Comparison of ENCODE assay signal across 20 cellular contexts in the genomic region with DNA sequence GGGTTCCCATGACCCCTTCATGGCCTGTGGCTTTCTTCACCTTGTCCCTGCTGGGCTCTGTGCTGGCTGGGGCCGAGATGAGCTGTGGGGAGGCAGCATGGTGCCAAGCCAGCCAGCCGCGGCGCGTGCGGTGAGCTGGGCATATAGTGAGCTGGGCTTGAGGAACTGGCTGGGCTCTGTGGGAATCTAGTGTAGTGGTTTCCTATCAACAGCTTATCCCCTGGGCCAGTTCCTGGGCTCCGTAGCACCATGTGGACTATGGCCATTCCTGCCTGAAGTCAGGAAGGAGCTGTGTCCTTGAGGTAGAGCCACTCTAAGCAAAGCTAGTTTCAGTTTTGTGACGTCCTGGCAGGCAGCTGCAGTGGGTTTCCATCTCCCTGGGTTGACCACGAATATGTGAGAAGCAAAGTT. TPM values are rescaled to one million over a fixed set of nuclear protein-coding genes. Genes with fewer than 3 reads are reported as not detected.
A peak's percentile ranks its signal among the peaks of the same experiment; 100 is the strongest.
DNase-seq lines count a peak whose midpoint lies in the region; ATAC-seq and TF ChIP-seq lines count a peak whose summit lies in the region.
"Had no signal": no experiment of that assay in that cellular context is flagged by ENCODE, and none has a peak within 500 bp of the region (broad histone marks: within the 10 kb centered on the region; RNA-seq: fewer than 3 reads in every experiment).

No MANE protein-coding gene starts in this region.

- no peaks in the 10 kb centered on the region for H4K20me1 ChIP-seq in OCI-LY1 (ENCODE audit: insufficient read depth, low read length)

- no peak for DNase-seq in activated naive CD8-positive, alpha-beta T cell treated with anti-CD3 and anti-CD28 coated beads, Interleukin-2, amount 10 ng/mL, durations not matched to agents 7 days and 5 days
- no peak for DNase-seq in activated naive CD8-positive, alpha-beta T cell treated with anti-CD3 and anti-CD28 coated beads, Interleukin-2, amount 50 U/mL, for 24 hours
- DNase-seq in kidney tubule cell (ENCODE audit: low spot score) (peak; percentile 32), thyroid gland (peak; percentile 33 to 34), NCI-H524 treated with DMSO at 0.1 percent for 48 hours (lab: John Stamatoyannopoulos, UW) (no peak), HT-29 (ENCODE audit: low spot score) (no peak), NCI-H345 treated with DMSO at 0.1 percent for 48 hours (lab: John Stamatoyannopoulos, UW; ENCODE audit: unreplicated experiment) (no peak)
- DNase-seq: activated CD4-positive, alpha-beta T cell treated with anti-CD3 and anti-CD28 coated beads, Interleukin-2, amount 10 ng/mL, durations not matched to agents 24 days and 14 days; activated CD8-positive, alpha-beta memory T cell treated with anti-CD3 and anti-CD28 coated beads, Interleukin-2, amount 50 U/mL, for 48 hours; activated gamma-delta T cell; adrenal gland; MV-4-11; SHP77 treated with DMSO at 0.1 percent for 48 hours had no signal

- H3K4me3 Mint-ChIP-seq in activated naive CD8-positive, alpha-beta T cell treated with anti-CD3 and anti-CD28 coated beads, Interleukin-2, amount 10 ng/mL, durations not matched to agents 7 days and 5 days, result peak overlapping the region; percentile 4
- H3K4me3 Mint-ChIP-seq in activated naive CD8-positive, alpha-beta T cell treated with anti-CD3 and anti-CD28 coated beads, Interleukin-2, amount 50 U/mL, for 24 hours, result no peak overlapping the region
- H3K4me3 Mint-ChIP-seq: activated CD4-positive, alpha-beta T cell treated with anti-CD3 and anti-CD28 coated beads, Interleukin-2, amount 10 ng/mL, durations not matched to agents 24 days and 14 days had no signal

- ATAC-seq in activated naive CD8-positive, alpha-beta T cell treated with anti-CD3 and anti-CD28 coated beads, Interleukin-2, amount 10 ng/mL, durations not matched to agents 7 days and 5 days (ENCODE audit: low read depth), result peak; percentile 29
- no peak for ATAC-seq in activated naive CD8-positive, alpha-beta T cell treated with anti-CD3 and anti-CD28 coated beads, Interleukin-2, amount 50 U/mL, for 24 hours
- ATAC-seq: HCT116, left lobe of liver had no signal

- H3K4me1 Mint-ChIP-seq in activated naive CD8-positive, alpha-beta T cell treated with anti-CD3 and anti-CD28 coated beads, Interleukin-2, amount 10 ng/mL, durations not matched to agents 7 days and 5 days, result peaks cover 16% of the 10 kb centered on the region
- H3K4me1 Mint-ChIP-seq in activated naive CD8-positive, alpha-beta T cell treated with anti-CD3 and anti-CD28 coated beads, Interleukin-2, amount 50 U/mL, for 24 hours, result peaks cover 13% of the 10 kb centered on the region

- H3K27me3 ChIP-seq in OCI-LY1 (ENCODE audit: insufficient read depth, low read length) (no peaks in the 10 kb centered on the region), thyroid gland (no peaks in the 10 kb centered on the region)

- no peak for TF ChIP-seq CTCF in OCI-LY1 (IDR thresholded peaks at IDR 0.05; ENCODE audit: low read length)
- no peak for TF ChIP-seq CTCF in thyroid gland (IDR thresholded peaks at IDR 0.05)

- H3F3A ChIP-seq in OCI-LY1 (ENCODE audit: insufficient read depth, low read length), result no peaks in the 10 kb centered on the region

- no peaks in the 10 kb centered on the region for H3K36me3 Mint-ChIP-seq in activated naive CD8-positive, alpha-beta T cell treated with anti-CD3 and anti-CD28 coated beads, Interleukin-2, amount 10 ng/mL, durations not matched to agents 7 days and 5 days
- no peaks in the 10 kb centered on the region for H3K36me3 Mint-ChIP-seq in activated naive CD8-positive, alpha-beta T cell treated with anti-CD3 and anti-CD28 coated beads, Interleukin-2, amount 50 U/mL, for 24 hours (ENCODE audit: low read depth)
- H3K36me3 Mint-ChIP-seq: neural progenitor cell had no signal

- H3K79me2 ChIP-seq in OCI-LY1 (ENCODE audit: insufficient read depth, low read length), result no peaks in the 10 kb centered on the region

- 55 to 62% methylated on average over 9 of the region's 9 CpGs for WGBS in thyroid gland, 2 donors

- no peak overlapping the region for H3K27ac Mint-ChIP-seq in activated naive CD8-positive, alpha-beta T cell treated with anti-CD3 and anti-CD28 coated beads, Interleukin-2, amount 10 ng/mL, durations not matched to agents 7 days and 5 days
- no peak overlapping the region for H3K27ac Mint-ChIP-seq in activated naive CD8-positive, alpha-beta T cell treated with anti-CD3 and anti-CD28 coated beads, Interleukin-2, amount 50 U/mL, for 24 hours
- H3K27ac Mint-ChIP-seq: activated CD4-positive, alpha-beta T cell treated with anti-CD3 and anti-CD28 coated beads, Interleukin-2, amount 10 ng/mL, durations not matched to agents 24 days and 14 days had no signal

- no peaks in the 10 kb centered on the region for H3K36me3 ChIP-seq in OCI-LY1 (ENCODE audit: insufficient read depth, low read length)
- no peaks in the 10 kb centered on the region for H3K36me3 ChIP-seq in thyroid gland
- H3K36me3 ChIP-seq: adrenal gland, neural progenitor cell had no signal

- H3K4me1 ChIP-seq in OCI-LY1 (ENCODE audit: insufficient read depth, low read length, severe bottlenecking), result peaks cover 10% of the 10 kb centered on the region
- H3K4me1 ChIP-seq in thyroid gland, result peaks cover 11 to 52% of the 10 kb centered on the region in 2 donors
- H3K4me1 ChIP-seq: neural progenitor cell had no signal

- no peak overlapping the region for H3K9ac ChIP-seq in OCI-LY1 (ENCODE audit: low read length)
- H3K9ac ChIP-seq: neural progenitor cell had no signal

- H3K27ac ChIP-seq in OCI-LY1 (ENCODE audit: low read depth, low read length, poor library complexity, severe bottlenecking) (no peak overlapping the region), thyroid gland (no peak overlapping the region)
- H3K27ac ChIP-seq: adrenal gland, C4-2B, neural progenitor cell had no signal

- TF ChIP-seq POLR2A in thyroid gland (IDR thresholded peaks at IDR 0.05), result no peak

- POLR2A ChIA-PET in activated naive CD8-positive, alpha-beta T cell treated with anti-CD3 and anti-CD28 coated beads, Interleukin-2, amount 10 ng/mL, durations not matched to agents 7 days and 5 days (lab: Charles Lee), result no interaction called here

- H3K27me3 Mint-ChIP-seq in activated naive CD8-positive, alpha-beta T cell treated with anti-CD3 and anti-CD28 coated beads, Interleukin-2, amount 10 ng/mL, durations not matched to agents 7 days and 5 days, result peaks cover 25% of the 10 kb centered on the region
- H3K27me3 Mint-ChIP-seq in activated naive CD8-positive, alpha-beta T cell treated with anti-CD3 and anti-CD28 coated beads, Interleukin-2, amount 50 U/mL, for 24 hours, result peaks cover 24% of the 10 kb centered on the region

- no peaks in the 10 kb centered on the region for H3K9me2 ChIP-seq in OCI-LY1 (ENCODE audit: low read depth, low read length)

- H3K9me3 ChIP-seq in OCI-LY1 (ENCODE audit: low read length) (no peaks in the 10 kb centered on the region), thyroid gland (no peaks in the 10 kb centered on the region)
- H3K9me3 ChIP-seq: adrenal gland had no signal

- H3K4me3 ChIP-seq in OCI-LY1 (ENCODE audit: low read depth, low read length, poor library complexity, severe bottlenecking) (no peak overlapping the region), thyroid gland (replicated peaks in 1 of 3) (no peak overlapping the region)
- H3K4me3 ChIP-seq: adrenal gland, neural progenitor cell had no signal

- H2AFZ ChIP-seq in OCI-LY1 (ENCODE audit: low read length), result no peak overlapping the region
- H2AFZ ChIP-seq: neural progenitor cell had no signal

- no peaks in the 10 kb centered on the region for H3K9me3 Mint-ChIP-seq in activated naive CD8-positive, alpha-beta T cell treated with anti-CD3 and anti-CD28 coated beads, Interleukin-2, amount 10 ng/mL, durations not matched to agents 7 days and 5 days
- H3K9me3 Mint-ChIP-seq in activated naive CD8-positive, alpha-beta T cell treated with anti-CD3 and anti-CD28 coated beads, Interleukin-2, amount 50 U/mL, for 24 hours, result no peaks in the 10 kb centered on the region
- H3K9me3 Mint-ChIP-seq: activated CD4-positive, alpha-beta T cell treated with anti-CD3 and anti-CD28 coated beads, Interleukin-2, amount 10 ng/mL, durations not matched to agents 24 days and 14 days; neural progenitor cell had no signal

- 0 out of 2 replicates have a peak overlapping the region, but pooled peaks have one; percentile 25 for H3K4me2 ChIP-seq in OCI-LY1 (ENCODE audit: low read length)
- H3K4me2 ChIP-seq: neural progenitor cell had no signal

- intact Hi-C loops in thyroid gland (cut with DNase I), result loop anchor here (10.0 kb wide), 1 partner anchor 77 kb away; no protein-coding TSS in a partner anchor

RNA-seq across cellular contexts. Expression of a gene that starts 1.8 kb away (rescaled TPM):
- under 1 TPM; 0.19 to 0.23 TPM for total RNA-seq in activated naive CD8-positive, alpha-beta T cell treated with anti-CD3 and anti-CD28 coated beads, Interleukin-2, amount 10 ng/mL, durations not matched to agents 7 days and 5 days
- 1 to 10 TPM; 2.8 to 9.4 (median 7.3) TPM for total RNA-seq in thyroid gland
- 1.8 and 2.0 TPM in 2 replicates for total RNA-seq in HT-29 (2014; rRNA removed; shearing (Covaris generic))
- total RNA-seq: A673; activated CD4-positive, alpha-beta T cell treated with anti-CD3 and anti-CD28 coated beads, Interleukin-2, amount 10 ng/mL, durations not matched to agents 24 days and 14 days; pulmonary artery endothelial cell had no signal

RNA-seq across cellular contexts. Expression of a gene that starts 55.1 kb away (rescaled TPM):
- 10 to 100 TPM; 77.4 to 84.8 TPM for total RNA-seq in activated naive CD8-positive, alpha-beta T cell treated with anti-CD3 and anti-CD28 coated beads, Interleukin-2, amount 10 ng/mL, durations not matched to agents 7 days and 5 days
- total RNA-seq in thyroid gland, result 10 to 100 TPM; 25.6 to 37.9 (median 35.2) TPM
- 10.9 and 13.2 TPM in 2 replicates for total RNA-seq in HT-29 (2014; rRNA removed; shearing (Covaris generic))

Comparison
In these comparisons a context has a peak if more than half of its experiments do, and no peak if none do; other contexts are left out.
1. DNase-seq: peak in kidney tubule cell (single experiment) and thyroid gland (2 of 2); none in activated naive CD8-positive, alpha-beta T cell treated with anti-CD3 and anti-CD28 coated beads, Interleukin-2, amount 10 ng/mL, durations not matched to agents 7 days and 5 days (single experiment), activated naive CD8-positive, alpha-beta T cell treated with anti-CD3 and anti-CD28 coated beads, Interleukin-2, amount 50 U/mL, for 24 hours (single experiment), NCI-H524 treated with DMSO at 0.1 percent for 48 hours (single experiment), HT-29 (single experiment) and NCI-H345 treated with DMSO at 0.1 percent for 48 hours (single experiment).